In the genomic region with DNA sequence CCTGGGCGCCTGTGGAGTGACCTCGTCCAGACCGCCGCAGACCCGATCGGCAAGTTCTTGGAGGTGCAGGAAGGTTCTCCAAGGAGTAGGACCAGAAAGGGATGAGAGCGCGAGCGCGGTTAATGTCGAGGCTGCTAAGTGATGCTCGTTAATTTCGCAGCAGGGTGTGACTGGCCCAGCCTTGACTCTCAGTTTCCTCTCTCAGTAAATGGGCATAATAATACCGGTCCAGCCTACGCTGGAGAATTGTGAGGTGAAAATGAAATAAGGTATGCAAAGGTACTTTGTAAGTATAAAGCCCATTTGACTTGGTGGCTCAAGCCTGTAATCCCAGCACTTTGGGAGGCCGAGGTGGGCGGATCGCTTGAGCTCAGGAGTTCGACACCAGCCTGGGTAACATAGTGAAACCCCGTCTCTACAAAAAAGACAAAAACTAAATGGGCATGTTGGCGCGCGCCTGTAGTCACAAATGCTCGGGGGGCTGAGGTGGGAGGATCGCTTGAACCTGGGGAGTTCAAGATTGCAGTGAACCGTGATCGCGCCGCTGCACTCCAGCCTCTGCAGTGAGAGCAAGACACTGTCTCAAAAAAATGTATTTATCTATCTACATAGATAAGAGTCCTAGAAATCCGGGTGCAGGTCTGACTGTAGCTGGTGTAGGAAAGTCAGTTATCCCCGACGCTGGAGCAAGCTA, we compare ENCODE assay signal across 8 cellular contexts. TPM values are rescaled to one million over a fixed set of nuclear protein-coding genes. Genes with fewer than 3 reads are reported as not detected.
A peak's percentile ranks its signal among the peaks of the same experiment; 100 is the strongest.
DNase-seq lines count a peak whose midpoint lies in the region; ATAC-seq lines count a peak whose summit lies in the region.

No MANE protein-coding gene starts in this region.

- H3K36me3 Mint-ChIP-seq in CD4-positive, alpha-beta memory T cell: peaks cover 3 to 4% of the 10 kb centered on the region in 2 donors
- H3K36me3 Mint-ChIP-seq in activated CD4-positive, alpha-beta T cell treated with anti-CD3 and anti-CD28 coated beads, Interleukin-2, amount 10 ng/mL, durations not matched to agents 7 days and 5 days (ENCODE audit: low read depth): peaks cover 3% of the 10 kb centered on the region

- peak overlapping the region; percentile 97 for H3K27ac ChIP-seq in CD4-positive, alpha-beta memory T cell (ENCODE audit: low read depth, low read length)

- H3K9me3 ChIP-seq in CD4-positive, alpha-beta memory T cell (ENCODE audit: control insufficient read depth in 1 of 2, low read length in 2 of 2): no peaks in the 10 kb centered on the region

- peak overlapping the region; percentile 97 to 99 (median 98) for H3K27ac Mint-ChIP-seq in CD4-positive, alpha-beta memory T cell
- peak overlapping the region; percentile 95 for H3K27ac Mint-ChIP-seq in activated CD4-positive, alpha-beta T cell treated with anti-CD3 and anti-CD28 coated beads, Interleukin-2, amount 10 ng/mL, durations not matched to agents 7 days and 5 days

- peak overlapping the region; percentile 86 to 95 (median 93) for H3K4me3 Mint-ChIP-seq in CD4-positive, alpha-beta memory T cell
- peak overlapping the region; percentile 87 for H3K4me3 Mint-ChIP-seq in activated CD4-positive, alpha-beta T cell treated with anti-CD3 and anti-CD28 coated beads, Interleukin-2, amount 10 ng/mL, durations not matched to agents 7 days and 5 days

- no peak for DNase-seq in CD4-positive, alpha-beta memory T cell
- DNase-seq in activated CD4-positive, alpha-beta T cell treated with anti-CD3 and anti-CD28 coated beads, Interleukin-2, amount 10 ng/mL, durations not matched to agents 7 days and 5 days: no peak
- DNase-seq in globus pallidus (ENCODE audit: low spot score): peak; percentile 70
- no peak for DNase-seq in skeletal muscle cell (ENCODE audit: low read depth)
- no peak for DNase-seq in NAMALWA (ENCODE audit: low spot score)
- DNase-seq in NCI-H2029 treated with DMSO at 0.1 percent for 48 hours (lab: John Stamatoyannopoulos, UW): no peak
- no peak for DNase-seq in NCI-H1105 (lab: John Stamatoyannopoulos, UW)

- intact Hi-C loops in CD4-positive, alpha-beta memory T cell (cut with micrococcal nuclease): no loop called here

- POLR2A ChIA-PET in CD4-positive, alpha-beta memory T cell (lab: Charles Lee; ENCODE audit: partially characterized antibody): interaction anchor here (0.8 to 2.9 kb wide), 8 partner anchors 9 to 821 kb away, joined by 3 to 16 read pairs (median 8); a partner anchor contains a TSS
- POLR2A ChIA-PET in activated CD4-positive, alpha-beta T cell treated with anti-CD3 and anti-CD28 coated beads, Interleukin-2, amount 10 ng/mL, durations not matched to agents 7 days and 5 days (lab: Charles Lee): no interaction called here

- no peaks in the 10 kb centered on the region for H3K36me3 ChIP-seq in CD4-positive, alpha-beta memory T cell (ENCODE audit: insufficient read depth, low read length)

- CTCF ChIA-PET in CD4-positive, alpha-beta memory T cell (lab: Charles Lee; ENCODE audit: partially characterized antibody): no interaction called here
- CTCF ChIA-PET in activated CD4-positive, alpha-beta T cell treated with anti-CD3 and anti-CD28 coated beads, Interleukin-2, amount 10 ng/mL, durations not matched to agents 7 days and 5 days (lab: Charles Lee): interaction anchor here (1.2 to 1.3 kb wide), 2 partner anchors 15 to 74 kb away, joined by 3 to 5 read pairs; no protein-coding TSS in a partner anchor

- H3K27me3 Mint-ChIP-seq in CD4-positive, alpha-beta memory T cell: no peaks in the 10 kb centered on the region
- H3K27me3 Mint-ChIP-seq in activated CD4-positive, alpha-beta T cell treated with anti-CD3 and anti-CD28 coated beads, Interleukin-2, amount 10 ng/mL, durations not matched to agents 7 days and 5 days: no peaks in the 10 kb centered on the region

- peak; percentile 15 for ATAC-seq in HG02610 (IDR thresholded peaks at IDR 0.05; ENCODE audit: unreplicated experiment)

- H3K9me3 Mint-ChIP-seq in CD4-positive, alpha-beta memory T cell: no peaks in the 10 kb centered on the region
- no peaks in the 10 kb centered on the region for H3K9me3 Mint-ChIP-seq in activated CD4-positive, alpha-beta T cell treated with anti-CD3 and anti-CD28 coated beads, Interleukin-2, amount 10 ng/mL, durations not matched to agents 7 days and 5 days

- H3K4me1 Mint-ChIP-seq in CD4-positive, alpha-beta memory T cell: peaks cover 31 to 62% (median 45%) of the 10 kb centered on the region in 4 donors
- H3K4me1 Mint-ChIP-seq in activated CD4-positive, alpha-beta T cell treated with anti-CD3 and anti-CD28 coated beads, Interleukin-2, amount 10 ng/mL, durations not matched to agents 7 days and 5 days: peaks cover 44% of the 10 kb centered on the region

- H3K4me1 ChIP-seq in CD4-positive, alpha-beta memory T cell (ENCODE audit: insufficient read depth, low read length): peaks cover 41% of the 10 kb centered on the region

- H3K27me3 ChIP-seq in CD4-positive, alpha-beta memory T cell (ENCODE audit: insufficient read depth, low read length): no peaks in the 10 kb centered on the region

- peak overlapping the region; percentile 90 to 100 for H3K4me3 ChIP-seq in CD4-positive, alpha-beta memory T cell (ENCODE audit: low read length in 2 of 2)
- H3K4me3 ChIP-seq in skeletal muscle cell (ENCODE audit: low read depth, low read length): peak overlapping the region; percentile 75

RNA-seq across cellular contexts. Expression of a gene that starts 0.6 kb away (rescaled TPM):
- 10 to 100 TPM; 39.7 to 40.4 TPM for total RNA-seq in CD4-positive, alpha-beta memory T cell
- polyA plus RNA-seq in CD4-positive, alpha-beta memory T cell: 10 to 100 TPM in 1 of 2 donors, 1 to 10 TPM in 1; 5.2 to 24.9 TPM
- 10 to 100 TPM; 12.0 to 12.6 TPM for total RNA-seq in activated CD4-positive, alpha-beta T cell treated with anti-CD3 and anti-CD28 coated beads, Interleukin-2, amount 10 ng/mL, durations not matched to agents 7 days and 5 days
